In the genomic region with DNA sequence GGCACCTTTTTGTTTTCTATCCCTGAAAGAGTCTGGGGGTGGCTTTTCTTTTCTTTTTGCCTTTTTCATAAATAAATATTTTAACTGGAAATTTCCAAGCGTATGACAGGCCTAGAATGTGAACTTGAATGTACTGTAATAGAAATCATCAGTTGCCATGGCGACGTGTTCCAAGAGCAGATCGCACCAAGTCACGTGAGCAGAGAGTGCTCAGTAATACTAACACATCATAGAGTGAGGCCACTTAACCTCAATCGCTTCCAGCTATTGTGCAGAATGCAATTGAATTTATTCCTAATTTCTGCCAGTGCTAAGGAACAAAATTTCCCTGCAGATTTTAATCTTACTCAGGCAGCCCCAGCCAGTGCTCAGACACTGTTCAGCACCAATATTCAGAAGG, we compare ENCODE assay signal across 1 cellular context.
TF ChIP-seq lines count a peak whose summit lies in the region.

No MANE protein-coding gene starts in this region.

TF ChIP-seq in IMR-90, 13 proteins besides CTCF, POLR2A, EP300 and RAD21 (continued from another document):
- TF ChIP-seq SMC3 (IDR thresholded peaks at IDR 0.05; ENCODE audit: low read depth, low read length) (no peak), FOS (IDR thresholded peaks at IDR 0.05; ENCODE audit: low read depth, low read length) (no peak), MAZ (IDR thresholded peaks at IDR 0.05; ENCODE audit: borderline replicate concordance, low read depth, low read length) (no peak), MAFK (IDR thresholded peaks at IDR 0.05; ENCODE audit: low read depth, low read length) (no peak), RCOR1 (IDR thresholded peaks at IDR 0.05; ENCODE audit: insufficient replicate concordance, low read length) (no peak), NFE2L2 (IDR thresholded peaks at IDR 0.05; ENCODE audit: low read depth, low read length) (no peak), BHLHE40 (IDR thresholded peaks at IDR 0.05; ENCODE audit: low read depth, low read length) (peak; percentile 73), CEBPB (IDR thresholded peaks at IDR 0.05; ENCODE audit: low read depth, low read length) (no peak), CHD1 (IDR thresholded peaks at IDR 0.05; ENCODE audit: low read depth, low read length) (no peak), RFX5 (IDR thresholded peaks at IDR 0.05; ENCODE audit: low read depth, low read length) (peak; percentile 82)
- TF ChIP-seq, protein P1, sequence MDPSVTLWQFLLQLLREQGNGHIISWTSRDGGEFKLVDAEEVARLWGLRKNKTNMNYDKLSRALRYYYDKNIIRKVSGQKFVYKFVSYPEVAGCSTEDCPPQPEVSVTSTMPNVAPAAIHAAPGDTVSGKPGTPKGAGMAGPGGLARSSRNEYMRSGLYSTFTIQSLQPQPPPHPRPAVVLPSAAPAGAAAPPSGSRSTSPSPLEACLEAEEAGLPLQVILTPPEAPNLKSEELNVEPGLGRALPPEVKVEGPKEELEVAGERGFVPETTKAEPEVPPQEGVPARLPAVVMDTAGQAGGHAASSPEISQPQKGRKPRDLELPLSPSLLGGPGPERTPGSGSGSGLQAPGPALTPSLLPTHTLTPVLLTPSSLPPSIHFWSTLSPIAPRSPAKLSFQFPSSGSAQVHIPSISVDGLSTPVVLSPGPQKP (IDR thresholded peaks at IDR 0.05; ENCODE audit: borderline replicate concordance, low read depth, low read length) = no peak
